ENCODE assay signal across 8 cellular contexts in genomic region chr7:149742075-149742701, GRCh38. TPM values are rescaled to one million over a fixed set of nuclear protein-coding genes. Genes with fewer than 3 reads are reported as not detected.
A peak's percentile ranks its signal among the peaks of the same experiment; 100 is the strongest.
DNase-seq lines count a peak whose midpoint lies in the region; ATAC-seq and TF ChIP-seq lines count a peak whose summit lies in the region.

No MANE protein-coding gene starts in this region.

- no peaks in the 10 kb centered on the region for H3K36me3 Mint-ChIP-seq in activated naive CD4-positive, alpha-beta T cell treated with anti-CD3 and anti-CD28 coated beads, Interleukin-2, amount 50 U/mL, for 24 hours

- TF ChIP-seq EP300 in ovary (IDR thresholded peaks at IDR 0.05) = no peak

- ATAC-seq in GM21576 (IDR thresholded peaks at IDR 0.05; ENCODE audit: unreplicated experiment) = peak; percentile 82
- peak; percentile 85 for ATAC-seq in Right ventricle myocardium inferior
- ATAC-seq in thoracic aorta (ENCODE audit: insufficient number of reproducible peaks, low FRiP score, low read depth) = peak; percentile 83

- H3K27me3 ChIP-seq in SJSA1 (replicated peaks) = peaks cover 28% of the 10 kb centered on the region
- H3K27me3 ChIP-seq in ovary = no peaks in the 10 kb centered on the region
- H3K27me3 ChIP-seq in thoracic aorta (replicated peaks; ENCODE audit: insufficient read depth) = no peaks in the 10 kb centered on the region

- 0 out of 2 replicates have a peak, but pooled peaks cover 4% of the 10 kb centered on the region for H3K4me1 ChIP-seq in SJSA1 (replicated peaks)
- H3K4me1 ChIP-seq in ovary (ENCODE audit: insufficient read depth) = no peaks in the 10 kb centered on the region
- H3K4me1 ChIP-seq in thoracic aorta (ENCODE audit: control insufficient read depth in 1 of 2, low read depth in 2 of 2) = peaks cover 0 to 12% of the 10 kb centered on the region in 2 donors

- 0 to 1% (median 1%) methylated on average over 17 of the region's 17 CpGs for WGBS in ovary, 3 donors

- H3K4me3 ChIP-seq in SJSA1 (no peak overlapping the region), ovary (no peak overlapping the region), thoracic aorta (peak overlapping the region; percentile 65)

- H3K9me3 Mint-ChIP-seq in activated naive CD4-positive, alpha-beta T cell treated with anti-CD3 and anti-CD28 coated beads, Interleukin-2, amount 50 U/mL, for 24 hours = no peaks in the 10 kb centered on the region

- peak overlapping the region; percentile 82 for H3K4me3 Mint-ChIP-seq in activated naive CD4-positive, alpha-beta T cell treated with anti-CD3 and anti-CD28 coated beads, Interleukin-2, amount 50 U/mL, for 24 hours

- H3K4me1 Mint-ChIP-seq in activated naive CD4-positive, alpha-beta T cell treated with anti-CD3 and anti-CD28 coated beads, Interleukin-2, amount 50 U/mL, for 24 hours = peaks cover 10% of the 10 kb centered on the region

- H3K27ac ChIP-seq in SJSA1 = no peak overlapping the region
- H3K27ac ChIP-seq in ovary = no peak overlapping the region
- H3K27ac ChIP-seq in thoracic aorta = no peak overlapping the region

- TF ChIP-seq POLR2A in ovary (IDR thresholded peaks at IDR 0.05) = no peak

- DNase-seq in COLO668 (lab: John Stamatoyannopoulos, UW; ENCODE audit: unreplicated experiment) = peak; percentile 51
- DNase-seq in LoVo (ENCODE audit: low spot score) = peak; percentile 75
- DNase-seq in SJSA1 (ENCODE audit: low read depth in 1 of 2, low spot score in 2 of 2) = peak; percentile 59 to 60
- peak; percentile 90 for DNase-seq in Right ventricle myocardium inferior (ENCODE audit: missing footprints)
- DNase-seq in ovary = peak; percentile 53 to 75 (median 69)
- DNase-seq in thoracic aorta (ENCODE audit: low spot score) = no peak

- H3K36me3 ChIP-seq in SJSA1 (no peaks in the 10 kb centered on the region), ovary (no peaks in the 10 kb centered on the region), thoracic aorta (no peaks in the 10 kb centered on the region)

- TF ChIP-seq CTCF in ovary (IDR thresholded peaks at IDR 0.05) = peak; percentile 51 to 67 (median 52)
- peak; percentile 76 for TF ChIP-seq CTCF in thoracic aorta (IDR thresholded peaks at IDR 0.05)

- H3K27ac Mint-ChIP-seq in activated naive CD4-positive, alpha-beta T cell treated with anti-CD3 and anti-CD28 coated beads, Interleukin-2, amount 50 U/mL, for 24 hours = peak overlapping the region; percentile 53

- intact Hi-C loops in Right ventricle myocardium inferior (cut with DNase I) = loop anchor here (1.0 to 2.0 kb wide), 2 partner anchors 73 to 79 kb away; no protein-coding TSS in a partner anchor
- intact Hi-C loops in ovary (cut with DNase I) = no loop called here

- H3K9me3 ChIP-seq in SJSA1 (replicated peaks) (no peaks in the 10 kb centered on the region), ovary (no peaks in the 10 kb centered on the region), thoracic aorta (no peaks in the 10 kb centered on the region)

- peaks cover 25% of the 10 kb centered on the region for H3K27me3 Mint-ChIP-seq in activated naive CD4-positive, alpha-beta T cell treated with anti-CD3 and anti-CD28 coated beads, Interleukin-2, amount 50 U/mL, for 24 hours

RNA-seq across cellular contexts. Expression of gene ZNF467, which starts 31.2 kb away (rescaled TPM):
- total RNA-seq in SJSA1 (2014; rRNA removed; shearing (Covaris generic)) = not detected in 2 replicates
- total RNA-seq in Right ventricle myocardium inferior = 7.0 TPM
- 10 to 100 TPM in 5 of 7 donors, 1 to 10 TPM in 2; 4.2 to 23.7 (median 12.3) TPM for total RNA-seq in ovary
- polyA plus RNA-seq in ovary = 1 to 10 TPM; 2.3 to 4.6 TPM
- 1 to 10 TPM; 4.6 to 7.4 TPM for total RNA-seq in thoracic aorta
